In genomic region chr2:60251247-60251646, GRCh38 we compare ENCODE assay signal across 34 cellular contexts.
"Had no signal": no experiment of that assay in that cellular context is flagged by ENCODE, and none has a peak within 500 bp of the region (broad histone marks: within the 10 kb centered on the region; RNA-seq: fewer than 3 reads in every experiment).

No MANE protein-coding gene starts in this region.

- H3K27me3 ChIP-seq: adrenal gland, ascending aorta, body of pancreas, brain microvascular endothelial cell, breast epithelium, cardiac muscle cell had no signal

- ATAC-seq: activated naive CD4-positive, alpha-beta T cell treated with anti-CD3 and anti-CD28 coated beads, Interleukin-2, amount 50 U/mL, for 72 hours; activated naive CD8-positive, alpha-beta T cell treated with anti-CD3 and anti-CD28 coated beads, Interleukin-2, amount 50 U/mL, for 24 hours; activated T-cell treated with anti-CD3 and anti-CD28 coated beads, Interleukin-2, amount 50 U/mL, for 4 hours; activated T-cell treated with anti-CD3 and anti-CD28 coated beads, Interleukin-2, amount 50 U/mL, for 72 hours; activated T-helper 17 cell treated with anti-CD3 and anti-CD28 coated beads, Interleukin-2, amount 50 U/mL, for 72 hours; body of pancreas had no signal

- H3K27ac ChIP-seq: adrenal gland, ascending aorta, body of pancreas, brain microvascular endothelial cell, breast epithelium, cardiac muscle cell had no signal

- H3K9me3 ChIP-seq: adrenal gland, ascending aorta, body of pancreas, breast epithelium had no signal

- H3K4me1 ChIP-seq: adrenal gland, ascending aorta, body of pancreas, breast epithelium had no signal

- H3K36me3 ChIP-seq: adrenal gland, ascending aorta, brain microvascular endothelial cell, breast epithelium, cardiac muscle cell had no signal

- FAIRE-seq: astrocyte, bronchial epithelial cell had no signal

- DNase-seq: activated effector memory CD4-positive, alpha-beta T cell treated with anti-CD3 and anti-CD28 coated beads, Interleukin-2, amount 50 U/mL, for 16 hours; activated effector memory CD4-positive, alpha-beta T cell treated with Interleukin-2 at 50 U/mL for 16 hours; activated gamma-delta T cell; activated gamma-delta T cell treated with Interleukin-2 at 50 U/mL for 16 hours; activated naive CD4-positive, alpha-beta T cell; activated naive CD4-positive, alpha-beta T cell treated with anti-CD3 and anti-CD28 coated beads for 36 hours; activated naive CD4-positive, alpha-beta T cell treated with anti-CD3 and anti-CD28 coated beads, Interleukin-2, amount 10 ng/mL, durations not matched to agents 7 days and 5 days; activated naive CD4-positive, alpha-beta T cell treated with anti-CD3 and anti-CD28 coated beads, Interleukin-2, amount 50 U/mL, for 16 hours; activated naive CD4-positive, alpha-beta T cell treated with Interleukin-2 at 50 U/mL for 16 hours; activated naive CD8-positive, alpha-beta T cell treated with anti-CD3 and anti-CD28 coated beads for 36 hours; activated naive CD8-positive, alpha-beta T cell treated with anti-CD3 and anti-CD28 coated beads, Interleukin-2, amount 10 ng/mL, durations not matched to agents 7 days and 5 days; activated naive CD8-positive, alpha-beta T cell treated with anti-CD3 and anti-CD28 coated beads, Interleukin-2, amount 50 U/mL, for 24 hours; activated T-cell treated with anti-CD3 and anti-CD28 coated beads, Interleukin-2, amount 50 U/mL, for 1 hour; activated T-cell treated with anti-CD3 and anti-CD28 coated beads, Interleukin-2, amount 50 U/mL, for 24 hours; activated T-cell treated with anti-CD3 and anti-CD28 coated beads, Interleukin-2, amount 50 U/mL, for 4 hours; activated T-cell treated with anti-CD3 and anti-CD28 coated beads, Interleukin-2, amount 50 U/mL, for 48 hours; activated T-cell treated with anti-CD3 and anti-CD28 coated beads, Interleukin-2, amount 50 U/mL, for 72 hours; adrenal gland; amniotic stem cell; amygdala; anterior cingulate cortex; aorta; body of pancreas; brain microvascular endothelial cell; caudate nucleus; central memory CD4-positive, alpha-beta T cell; cerebellar nuclear complex had no signal

- H3K4me3 ChIP-seq: adrenal gland, ascending aorta, body of pancreas, breast epithelium, cardiac muscle cell had no signal
